11 cellular contexts compared by ENCODE assay signal in genomic region chr7:36119005-36119711, GRCh38. TPM values are rescaled to one million over a fixed set of nuclear protein-coding genes. Genes with fewer than 3 reads are reported as not detected.
A peak's percentile ranks its signal among the peaks of the same experiment; 100 is the strongest.
DNase-seq lines count a peak whose midpoint lies in the region; TF ChIP-seq lines count a peak whose summit lies in the region.
"Had no signal": no experiment of that assay in that cellular context is flagged by ENCODE, and none has a peak within 500 bp of the region (broad histone marks: within the 10 kb centered on the region; RNA-seq: fewer than 3 reads in every experiment).

No MANE protein-coding gene starts in this region.

- peaks cover 1% of the 10 kb centered on the region for H3K36me3 Mint-ChIP-seq in activated naive CD8-positive, alpha-beta T cell treated with anti-CD3 and anti-CD28 coated beads for 36 hours

- H3K27me3 Mint-ChIP-seq in activated naive CD8-positive, alpha-beta T cell treated with anti-CD3 and anti-CD28 coated beads for 36 hours = peaks cover 17% of the 10 kb centered on the region

- peaks cover 23% of the 10 kb centered on the region for H3K4me1 Mint-ChIP-seq in activated naive CD8-positive, alpha-beta T cell treated with anti-CD3 and anti-CD28 coated beads for 36 hours

- H3K27ac Mint-ChIP-seq in activated naive CD8-positive, alpha-beta T cell treated with anti-CD3 and anti-CD28 coated beads for 36 hours = no peak overlapping the region
- H3K27ac Mint-ChIP-seq: activated naive CD4-positive, alpha-beta T cell treated with anti-CD3 and anti-CD28 coated beads for 36 hours; stimulated activated naive CD8-positive, alpha-beta T cell treated with anti-CD3 and anti-CD28 coated beads, Interleukin-15, Interleukin-2, amounts not matched to agents 100 ng/mL and 50 ng/mL, for 24 hours had no signal

- H3K4me3 ChIP-seq in AG04449 (ENCODE audit: low read depth, low read length) (no peak overlapping the region), liver (ENCODE audit: low read depth in 1 of 3, low read length in 3 of 3) (no peak overlapping the region)

- no peak for TF ChIP-seq CTCF in AG04449 (IDR thresholded peaks at IDR 0.05; ENCODE audit: insufficient read depth, low read length, missing control alignments)
- TF ChIP-seq CTCF in liver (IDR thresholded peaks at IDR 0.05; ENCODE audit: low read depth, low read length, missing input control) = no peak

- POLR2A ChIA-PET in AG04449 (lab: Yijun Ruan, JAX) = interaction anchor here (1.0 kb wide), 1 partner anchor 73 kb away, joined by 3 read pairs; no protein-coding TSS in a partner anchor

- DNase-seq in AG04449 (ENCODE audit: low read depth, low spot score) = peak; percentile 94
- DNase-seq in M059J (ENCODE audit: low read depth) = peak; percentile 90
- DNase-seq in astrocyte of the hippocampus (ENCODE audit: low read depth, low spot score) = peak; percentile 90
- DNase-seq in activated naive CD8-positive, alpha-beta T cell treated with anti-CD3 and anti-CD28 coated beads for 36 hours = no peak
- no peak for DNase-seq in effector CD8-positive, alpha-beta T cell (lab: John Stamatoyannopoulos, UW)
- no peak for DNase-seq in T-helper 1 cell
- no peak for DNase-seq in foreskin melanocyte
- DNase-seq: activated naive CD4-positive, alpha-beta T cell treated with anti-CD3 and anti-CD28 coated beads for 36 hours; COR-L47 had no signal

- CTCF ChIA-PET in AG04449 (lab: Yijun Ruan, JAX) = interaction anchor here (1.1 to 2.0 kb wide), 3 partner anchors 10 to 200 kb away, joined by 3 to 7 read pairs (median 7); no protein-coding TSS in a partner anchor

- peak; percentile 54 to 58 for TF ChIP-seq RAD21 in liver (IDR thresholded peaks at IDR 0.05)

- no peaks in the 10 kb centered on the region for H3K27me3 ChIP-seq in liver (ENCODE audit: control insufficient read depth in 4 of 4, insufficient read depth in 4 of 4, low read length in 3 of 4)

- H3K4me1 ChIP-seq in liver (ENCODE audit: control insufficient read depth in 4 of 4, insufficient read depth in 4 of 4, low read length in 3 of 4) = peaks cover 0 to 8% (median 6%) of the 10 kb centered on the region in 4 donors

- H3K27ac ChIP-seq in liver (ENCODE audit: low read depth in 1 of 2, low read length in 2 of 2) = no peak overlapping the region

- H3K4me3 Mint-ChIP-seq in activated naive CD8-positive, alpha-beta T cell treated with anti-CD3 and anti-CD28 coated beads for 36 hours = no peak overlapping the region
- H3K4me3 Mint-ChIP-seq: activated naive CD4-positive, alpha-beta T cell treated with anti-CD3 and anti-CD28 coated beads for 36 hours; stimulated activated naive CD8-positive, alpha-beta T cell treated with anti-CD3 and anti-CD28 coated beads, Interleukin-15, Interleukin-2, amounts not matched to agents 100 ng/mL and 50 ng/mL, for 24 hours had no signal

- WGBS in liver = 57% methylated on average over 7 of the region's 7 CpGs

- H3K9ac ChIP-seq in liver (ENCODE audit: low read depth in 1 of 2, low read length in 2 of 2) = no peak overlapping the region

- H3K9me3 Mint-ChIP-seq in activated naive CD8-positive, alpha-beta T cell treated with anti-CD3 and anti-CD28 coated beads for 36 hours = peaks cover 19% of the 10 kb centered on the region

- H3K9me3 ChIP-seq in liver (ENCODE audit: control insufficient read depth in 4 of 4, low read length in 3 of 4) = no peaks in the 10 kb centered on the region

- peaks cover 0 to 1% (median 0%) of the 10 kb centered on the region in 4 donors for H3K36me3 ChIP-seq in liver (ENCODE audit: control insufficient read depth in 4 of 4, insufficient read depth in 3 of 4, low read depth in 1 of 4, low read length in 3 of 4)

TF ChIP-seq in liver, 16 proteins besides CTCF, POLR2A, EP300 and RAD21:
- TF ChIP-seq NR2F2 (IDR thresholded peaks at IDR 0.05) (no peak), GABPA (IDR thresholded peaks at IDR 0.05 in 1 of 2, conservative IDR thresholded peaks at IDR 0.05 in 1 of 2) (no peak), EGR1 (IDR thresholded peaks at IDR 0.05; ENCODE audit: low read depth in 2 of 2) (no peak), JUND (IDR thresholded peaks at IDR 0.05) (peak; percentile 77 to 93), SP1 (IDR thresholded peaks at IDR 0.05) (peak; percentile 35), MAX (IDR thresholded peaks at IDR 0.05) (peak; percentile 75), REST (IDR thresholded peaks at IDR 0.05) (no peak), HNF4A (conservative IDR thresholded peaks at IDR 0.05) (peak in 1 of 2 donors; percentile 74), FOXA2 (IDR thresholded peaks at IDR 0.05) (peak; percentile 46), YY1 (IDR thresholded peaks at IDR 0.05) (peak; percentile 75), ATF3 (IDR thresholded peaks at IDR 0.05) (peak; percentile 20), RXRA (IDR thresholded peaks at IDR 0.05) (peak; percentile 31 to 87), FOXA1 (IDR thresholded peaks at IDR 0.05) (no peak), HNF4G (IDR thresholded peaks at IDR 0.05) (no peak), ZBTB33 (IDR thresholded peaks at IDR 0.05) (peak; percentile 45), TAF1 (conservative IDR thresholded peaks at IDR 0.05) (no peak)

RNA-seq across cellular contexts. Expression of gene EEPD1, which starts 33.9 kb away (rescaled TPM):
- 12.3 and 24.3 TPM in 2 replicates for total RNA-seq in M059J (2014; rRNA removed; shearing (Covaris generic))
- total RNA-seq in liver = 10 to 100 TPM in 1 of 2 donors, 1 to 10 TPM in 1; 2.3 to 12.3 TPM
- 1 to 10 TPM; 6.8 to 7.5 TPM for polyA plus RNA-seq in liver
- under 1 TPM; 0.62 to 0.82 TPM for total RNA-seq in activated naive CD8-positive, alpha-beta T cell treated with anti-CD3 and anti-CD28 coated beads for 36 hours

Comparison
In these comparisons a context has a peak if more than half of its experiments do, and no peak if none do; other contexts are left out.
1. DNase-seq: peak in AG04449 (single experiment), M059J (single experiment) and astrocyte of the hippocampus (single experiment); none in activated naive CD8-positive, alpha-beta T cell treated with anti-CD3 and anti-CD28 coated beads for 36 hours (single experiment), effector CD8-positive, alpha-beta T cell (single experiment), T-helper 1 cell (0 of 5) and foreskin melanocyte (single experiment).